ENCODE assay signal across 8 cellular contexts in the genomic region with DNA sequence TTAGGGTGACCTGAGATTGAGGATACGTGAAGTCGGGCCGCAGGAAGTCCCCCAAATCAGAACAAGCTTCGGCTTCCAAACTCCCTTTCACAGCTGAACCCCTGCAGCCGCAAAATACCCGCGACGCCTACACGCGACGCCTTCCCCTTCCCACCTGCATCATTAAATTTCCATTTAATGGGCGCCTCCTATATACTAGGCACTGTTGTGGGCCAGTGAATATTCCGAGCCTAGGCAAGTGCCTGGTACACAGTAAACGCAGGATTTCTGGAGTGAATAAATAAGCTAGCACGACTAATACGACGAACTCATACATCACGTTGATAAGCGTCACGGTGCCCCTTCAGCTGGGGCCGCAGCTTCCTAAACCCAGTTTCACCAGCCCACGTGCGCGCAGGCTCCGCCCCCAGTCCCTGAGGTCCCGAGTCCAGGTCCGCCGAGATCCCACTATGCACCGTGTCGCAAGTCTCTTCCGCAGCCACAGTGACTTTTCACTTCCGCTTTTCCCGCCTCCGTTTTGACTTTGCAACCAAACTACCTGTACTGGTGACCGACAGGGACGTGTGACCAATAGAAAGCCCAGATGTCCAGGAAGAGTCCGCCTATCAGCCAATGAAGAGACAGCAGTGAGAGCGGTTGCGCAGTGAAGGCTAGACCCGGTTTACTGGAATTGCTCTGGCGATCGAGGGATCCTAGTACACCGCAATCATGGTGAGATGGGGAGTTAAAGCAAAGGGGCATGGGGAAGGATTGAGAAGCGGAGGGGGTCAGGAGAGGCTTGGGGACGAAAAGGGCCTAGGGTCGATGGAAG. TPM values are rescaled to one million over a fixed set of nuclear protein-coding genes. Genes with fewer than 3 reads are reported as not detected.
A peak's percentile ranks its signal among the peaks of the same experiment; 100 is the strongest.
DNase-seq lines count a peak whose midpoint lies in the region; ATAC-seq, FAIRE-seq and TF ChIP-seq lines count a peak whose summit lies in the region.

Gene PSMB3, plus strand, starts transcription at position 623 of the 811 bp plus-strand sequence. Its CDS starts 86 bp downstream, at position 709.

- peaks cover 51% of the 10 kb centered on the region for H3K4me1 Mint-ChIP-seq in activated T-cell treated with anti-CD3 and anti-CD28 coated beads, Interleukin-2, amount 50 U/mL, for 72 hours (ENCODE audit: low read depth)

- H3K4me1 ChIP-seq in DND-41 (ENCODE audit: insufficient read depth, low read length), result peaks cover 52% of the 10 kb centered on the region
- peaks cover 12% of the 10 kb centered on the region for H3K4me1 ChIP-seq in GM23248 (ENCODE audit: insufficient read depth)
- peaks cover 53% of the 10 kb centered on the region for H3K4me1 ChIP-seq in Karpas-422 (ENCODE audit: low read length)
- H3K4me1 ChIP-seq in esophagus squamous epithelium, result peaks cover 32 to 69% (median 45%) of the 10 kb centered on the region in 3 donors

- H3K36me3 Mint-ChIP-seq in activated T-cell treated with anti-CD3 and anti-CD28 coated beads, Interleukin-2, amount 50 U/mL, for 72 hours (ENCODE audit: insufficient read depth in 2 of 2), result peaks cover 15 to 23% of the 10 kb centered on the region in 2 donors

- H3K4me3 Mint-ChIP-seq in activated T-cell treated with anti-CD3 and anti-CD28 coated beads, Interleukin-2, amount 50 U/mL, for 72 hours, result peak within 1 kb of the TSS; percentile 88 to 98

- H3K79me2 ChIP-seq in DND-41 (ENCODE audit: insufficient read depth, low read length) (peaks cover 48% of the 10 kb centered on the region), GM23248 (ENCODE audit: insufficient read depth) (peaks cover 51% of the 10 kb centered on the region), Karpas-422 (ENCODE audit: low read length) (peaks cover 31% of the 10 kb centered on the region)

- peak within 1 kb of the TSS; percentile 93 for H3K27ac Mint-ChIP-seq in activated T-cell treated with anti-CD3 and anti-CD28 coated beads, Interleukin-2, amount 50 U/mL, for 72 hours

- H3K27me3 Mint-ChIP-seq in activated T-cell treated with anti-CD3 and anti-CD28 coated beads, Interleukin-2, amount 50 U/mL, for 72 hours (ENCODE audit: low read depth), result peaks cover 21% of the 10 kb centered on the region

- DNase-seq in DND-41 (peak; percentile 99), GM23248 (peak; percentile 99), Karpas-422 (peak; percentile 100), RCC 7860 (ENCODE audit: low spot score) (peak; percentile 100), esophagus squamous epithelium (lab: John Stamatoyannopoulos, UW) (peak; percentile 96), myocyte (ENCODE audit: low read depth) (peak; percentile 100)
- peak; percentile 95 to 98 for DNase-seq in activated T-cell treated with anti-CD3 and anti-CD28 coated beads, Interleukin-2, amount 50 U/mL, for 72 hours
- peak; percentile 97 for DNase-seq in stimulated activated CD8-positive, alpha-beta memory T cell treated with anti-CD3 and anti-CD28 coated beads, Interleukin-7, amount 100 ng/mL, for 4 hours (ENCODE audit: low read depth in 2 of 2)

- intact Hi-C loops in esophagus squamous epithelium (cut with DNase I), result no loop called here

- peak within 1 kb of the TSS; percentile 37 to 88; a peak in 3 of 4 replicates for H3K4me3 ChIP-seq in DND-41 (ENCODE audit: low read depth in 1 of 2, low read length in 2 of 2)
- H3K4me3 ChIP-seq in GM23248, result peak within 1 kb of the TSS; percentile 76
- H3K4me3 ChIP-seq in Karpas-422 (ENCODE audit: low read length), result peak within 1 kb of the TSS; percentile 92
- peak within 1 kb of the TSS; percentile 69 to 99 (median 87) for H3K4me3 ChIP-seq in esophagus squamous epithelium

- H3K9ac ChIP-seq in DND-41 (ENCODE audit: low read depth, low read length) (peak within 1 kb of the TSS; percentile 80), GM23248 (peak within 1 kb of the TSS; percentile 88), Karpas-422 (ENCODE audit: low read length) (peak within 1 kb of the TSS; percentile 94)

- H3K27me3 ChIP-seq in DND-41 (ENCODE audit: insufficient read depth, low read length, poor library complexity) (no peaks in the 10 kb centered on the region), GM23248 (replicated peaks; ENCODE audit: insufficient read depth) (no peaks in the 10 kb centered on the region), Karpas-422 (ENCODE audit: low read length) (no peaks in the 10 kb centered on the region), esophagus squamous epithelium (peaks cover 0 to 17% (median 0%) of the 10 kb centered on the region in 4 donors)

- peaks cover 15% of the 10 kb centered on the region for H4K20me1 ChIP-seq in DND-41 (ENCODE audit: insufficient read depth, low read length)
- no peaks in the 10 kb centered on the region for H4K20me1 ChIP-seq in GM23248 (ENCODE audit: insufficient read depth)
- no peaks in the 10 kb centered on the region; the same call in 1 of the 2 replicates for H4K20me1 ChIP-seq in Karpas-422 (ENCODE audit: insufficient read depth, low read depth, low read length)

- H3K27ac ChIP-seq in DND-41 (ENCODE audit: low read length) (peak within 1 kb of the TSS; percentile 93), GM23248 (peak within 1 kb of the TSS; percentile 70), Karpas-422 (ENCODE audit: low read length) (peak within 1 kb of the TSS; percentile 68), esophagus squamous epithelium (peak within 1 kb of the TSS; percentile 80 to 94 (median 94))

- in situ Hi-C loops in GM23248 (cut with MboI), result no loop called here

- H3K36me3 ChIP-seq in DND-41 (ENCODE audit: insufficient read depth, low read length) (peaks cover 39% of the 10 kb centered on the region), GM23248 (ENCODE audit: low read depth) (peaks cover 19% of the 10 kb centered on the region), Karpas-422 (ENCODE audit: insufficient read depth, low read length) (peaks cover 17% of the 10 kb centered on the region; the same call in 1 of the 2 replicates), esophagus squamous epithelium (peaks cover 0 to 34% (median 8%) of the 10 kb centered on the region in 3 donors)

- H3K9me3 ChIP-seq in DND-41 (ENCODE audit: insufficient read depth, low read length, severe bottlenecking) (no peaks in the 10 kb centered on the region), GM23248 (ENCODE audit: low read depth) (no peaks in the 10 kb centered on the region), Karpas-422 (ENCODE audit: low read length) (no peaks in the 10 kb centered on the region), esophagus squamous epithelium (no peaks in the 10 kb centered on the region)

- H2AFZ ChIP-seq in DND-41 (ENCODE audit: low read depth, low read length), result peak within 1 kb of the TSS; percentile 96
- peak within 1 kb of the TSS; percentile 88 for H2AFZ ChIP-seq in GM23248
- H2AFZ ChIP-seq in Karpas-422 (ENCODE audit: low read length), result peak within 1 kb of the TSS; percentile 83; the same call in 1 of the 2 replicates

- peak within 1 kb of the TSS; percentile 93 for H3K4me2 ChIP-seq in DND-41 (ENCODE audit: insufficient read depth, low read length)
- H3K4me2 ChIP-seq in GM23248 (ENCODE audit: unreplicated experiment), result peak within 1 kb of the TSS; percentile 96
- peak within 1 kb of the TSS; percentile 99 for H3K4me2 ChIP-seq in Karpas-422 (ENCODE audit: low read depth, low read length, poor library complexity, severe bottlenecking)

- peak; percentile 89 for ATAC-seq in DND-41 (ENCODE audit: insufficient read depth, low read depth)
- ATAC-seq in activated T-cell treated with anti-CD3 and anti-CD28 coated beads, Interleukin-2, amount 50 U/mL, for 72 hours (replicated peaks in 1 of 2), result peak; percentile 87 to 90

- FAIRE-seq in RCC 7860 (lab: Jason Lieb, UNC), result no peak

- peaks cover 4% of the 10 kb centered on the region; the same call in 1 of the 2 replicates for H3F3A ChIP-seq in GM23248 (ENCODE audit: insufficient read depth)

- peak in 2 of 4 donors; percentile 19 to 54 for TF ChIP-seq POLR2A in esophagus squamous epithelium (IDR thresholded peaks at IDR 0.05)

- TF ChIP-seq CTCF in DND-41 (IDR thresholded peaks at IDR 0.05; ENCODE audit: borderline replicate concordance, extremely low read depth, low read length, poor library complexity, severe bottlenecking) (no peak), esophagus squamous epithelium (IDR thresholded peaks at IDR 0.05) (no peak)

- 1% methylated on average over 45 to 46 of the region's 46 CpGs for WGBS in GM23248 (ENCODE audit: low coverage in 1 of 2, low lambda C conversion rate in 2 of 2, missing lambda C conversion rate in 2 of 2), 2 experiments
- WGBS in esophagus squamous epithelium, 2 donors, result 0% methylated on average over 28 to 44 of the region's 46 CpGs

- H3K9me2 ChIP-seq in GM23248 (ENCODE audit: insufficient read depth), result no peaks in the 10 kb centered on the region
- H3K9me2 ChIP-seq in Karpas-422 (replicated peaks; ENCODE audit: insufficient read depth, low read length), result no peaks in the 10 kb centered on the region

- H3K9me3 Mint-ChIP-seq in activated T-cell treated with anti-CD3 and anti-CD28 coated beads, Interleukin-2, amount 50 U/mL, for 72 hours, result no peaks in the 10 kb centered on the region

RNA-seq across cellular contexts. Expression of gene PSMB3, which starts in this region (rescaled TPM):
- 149 and 227 TPM in 2 replicates for total RNA-seq in GM23248 (2014; rRNA removed; shearing (Covaris generic))
- polyA plus RNA-seq in GM23248 (2016; fragmentation: Nextera tagmentation; extraction: Ambion mirVana), result 308 and 310 TPM in 2 replicates
- total RNA-seq in Karpas-422 (2014; rRNA removed; shearing (Covaris generic); ENCODE audit: low replicate concordance), result 243 and 277 TPM in 2 replicates
- total RNA-seq in activated T-cell treated with anti-CD3 and anti-CD28 coated beads, Interleukin-2, amount 50 U/mL, for 72 hours, result 100 to 1,000 TPM; 182 to 190 TPM
- 100 to 1,000 TPM; 128 to 177 (median 145) TPM for total RNA-seq in esophagus squamous epithelium
- total RNA-seq in myocyte, result 165 and 179 TPM in 2 replicates
- 229 TPM for polyA plus RNA-seq in myocyte (2012)

Comparison
In these comparisons a context has a peak if more than half of its experiments do, and no peak if none do; other contexts are left out.
1. Peak in every context shown above with its lines: DNase-seq, ATAC-seq, H3K4me3 ChIP-seq and H3K27ac ChIP-seq.